Comparison of ENCODE assay signal across 8 cellular contexts in genomic region chr22:46068908-46069481, GRCh38.
DNase-seq lines count a peak whose midpoint lies in the region; ATAC-seq, FAIRE-seq and TF ChIP-seq lines count a peak whose summit lies in the region.

No MANE protein-coding gene starts in this region.

- H3K9me3 Mint-ChIP-seq in activated naive CD8-positive, alpha-beta T cell treated with anti-CD3 and anti-CD28 coated beads, Interleukin-2, amount 10 ng/mL, durations not matched to agents 7 days and 5 days = no peaks in the 10 kb centered on the region

- H3K4me3 ChIP-seq in BLaER1 = peak overlapping the region; percentile 76
- peak overlapping the region; percentile 77 to 96 for H3K4me3 ChIP-seq in testis

- H4K20me1 ChIP-seq in BLaER1 = peaks cover 59% of the 10 kb centered on the region

- H3K36me3 ChIP-seq in BLaER1 = no peaks in the 10 kb centered on the region
- H3K36me3 ChIP-seq in testis (ENCODE audit: low read depth, missing control alignments) = no peaks in the 10 kb centered on the region

- peak overlapping the region; percentile 72 for H3K27ac Mint-ChIP-seq in activated naive CD8-positive, alpha-beta T cell treated with anti-CD3 and anti-CD28 coated beads, Interleukin-2, amount 10 ng/mL, durations not matched to agents 7 days and 5 days

- H3K4me1 ChIP-seq in BLaER1 (peaks cover 72% of the 10 kb centered on the region), testis (peaks cover 26% of the 10 kb centered on the region)

- peaks cover 20% of the 10 kb centered on the region for H3K4me1 Mint-ChIP-seq in activated naive CD8-positive, alpha-beta T cell treated with anti-CD3 and anti-CD28 coated beads, Interleukin-2, amount 10 ng/mL, durations not matched to agents 7 days and 5 days

- no peaks in the 10 kb centered on the region for H3K36me3 Mint-ChIP-seq in activated naive CD8-positive, alpha-beta T cell treated with anti-CD3 and anti-CD28 coated beads, Interleukin-2, amount 10 ng/mL, durations not matched to agents 7 days and 5 days

- peak overlapping the region; percentile 90 for H3K9ac ChIP-seq in BLaER1

- no peak for FAIRE-seq in frontal cortex (lab: Jason Lieb, UNC)

- peak overlapping the region; percentile 80 for H3K4me2 ChIP-seq in BLaER1

- TF ChIP-seq POLR2A in testis (IDR thresholded peaks at IDR 0.05) = no peak

- 2 to 4% methylated on average over 8 of the region's 8 CpGs for WGBS in testis, 2 donors

- peak overlapping the region; percentile 84 for H3K4me3 Mint-ChIP-seq in activated naive CD8-positive, alpha-beta T cell treated with anti-CD3 and anti-CD28 coated beads, Interleukin-2, amount 10 ng/mL, durations not matched to agents 7 days and 5 days

- POLR2A ChIA-PET in activated naive CD8-positive, alpha-beta T cell treated with anti-CD3 and anti-CD28 coated beads, Interleukin-2, amount 10 ng/mL, durations not matched to agents 7 days and 5 days (lab: Charles Lee) = interaction anchor here (0.7 to 2.8 kb wide), 5 partner anchors 13 to 227 kb away, joined by 3 to 58 read pairs (median 10); partner anchors contain the start of gene GTSE1

- intact Hi-C loops in testis (cut with DNase I; ENCODE audit: low total_unique reads) = no loop called here

- no peak for ATAC-seq in activated naive CD8-positive, alpha-beta T cell treated with anti-CD3 and anti-CD28 coated beads, Interleukin-2, amount 10 ng/mL, durations not matched to agents 7 days and 5 days (ENCODE audit: low read depth)
- no peak for ATAC-seq in GM18520 (IDR thresholded peaks at IDR 0.05; ENCODE audit: unreplicated experiment)

- no peaks in the 10 kb centered on the region for H3K27me3 Mint-ChIP-seq in activated naive CD8-positive, alpha-beta T cell treated with anti-CD3 and anti-CD28 coated beads, Interleukin-2, amount 10 ng/mL, durations not matched to agents 7 days and 5 days

- no peak for TF ChIP-seq CTCF in testis (IDR thresholded peaks at IDR 0.05)

- H3K9me3 ChIP-seq in BLaER1 = no peaks in the 10 kb centered on the region
- H3K9me3 ChIP-seq in testis = no peaks in the 10 kb centered on the region

- H3K27me3 ChIP-seq in BLaER1 = peaks cover 100% of the 10 kb centered on the region
- no peaks in the 10 kb centered on the region for H3K27me3 ChIP-seq in testis

- peak overlapping the region; percentile 95 for H3K27ac ChIP-seq in BLaER1
- H3K27ac ChIP-seq in testis = peak overlapping the region; percentile 94 to 100

- DNase-seq in HK-2 (ENCODE audit: unreplicated experiment) (peak; percentile 42), iris pigment epithelial cell (ENCODE audit: low read depth) (peak; percentile 47), testis (peak; percentile 22), frontal cortex (ENCODE audit: low spot score in 2 of 2) (no peak), ureter (ENCODE audit: low spot score) (no peak)
- DNase-seq in activated naive CD8-positive, alpha-beta T cell treated with anti-CD3 and anti-CD28 coated beads, Interleukin-2, amount 10 ng/mL, durations not matched to agents 7 days and 5 days = peak; percentile 30

Comparison
In these comparisons a context has a peak if more than half of its experiments do, and no peak if none do; other contexts are left out.
1. DNase-seq: peak in HK-2 (single experiment), activated naive CD8-positive, alpha-beta T cell treated with anti-CD3 and anti-CD28 coated beads, Interleukin-2, amount 10 ng/mL, durations not matched to agents 7 days and 5 days (single experiment), iris pigment epithelial cell (single experiment) and testis (single experiment); none in frontal cortex (0 of 2) and ureter (single experiment).